17 cellular contexts compared by ENCODE assay signal in the genomic region with DNA sequence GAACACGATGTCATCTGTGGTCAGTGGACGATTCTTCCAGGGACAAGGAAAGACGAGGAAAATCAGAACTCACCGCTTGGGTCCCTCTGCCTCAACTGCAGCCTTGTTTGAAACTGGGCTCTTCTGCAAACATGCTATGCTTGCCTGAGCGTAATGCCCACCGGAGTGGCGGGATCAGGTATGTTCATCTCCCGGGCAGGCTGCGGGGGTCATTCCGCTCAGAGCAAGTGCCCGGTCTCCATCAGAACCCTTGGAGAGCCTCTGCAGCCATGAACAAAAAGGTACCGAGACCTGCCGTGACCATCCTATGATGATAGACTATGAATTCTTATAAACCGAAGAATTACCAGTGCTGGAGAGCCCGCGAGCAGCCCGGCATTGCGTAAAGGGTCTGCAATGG.
"Had no signal": no experiment of that assay in that cellular context is flagged by ENCODE, and none has a peak within 500 bp of the region (broad histone marks: within the 10 kb centered on the region; RNA-seq: fewer than 3 reads in every experiment).

No MANE protein-coding gene starts in this region.

- H3K36me3 ChIP-seq: esophagus muscularis mucosa, gastroesophageal sphincter, neutrophil, tibial nerve had no signal

- DNase-seq: cerebellar nuclear complex; effector CD8-positive, alpha-beta T cell; glutamatergic neuron; mammary epithelial cell; naive thymus-derived CD4-positive, alpha-beta T cell; nephron progenitor cell; stimulated activated CD4-positive, alpha-beta T cell treated with anti-CD3 and anti-CD28 coated beads, Interleukin-2, amount 100 ng/mL, for 24 hours; stimulated activated CD4-positive, alpha-beta T cell treated with anti-CD3 and anti-CD28 coated beads, Interleukin-4, amount 100 ng/mL, for 4 hours; stimulated activated naive B cell treated with anti-CD40 and anti-IgM and Interleukin-4, amounts not matched to agents 10 μg/mL and 1 μg/mL and 100 μg/mL, for 72 hours; stimulated activated naive CD8-positive, alpha-beta T cell treated with anti-CD3 and anti-CD28 coated beads, Interleukin-15, amount 100 ng/mL, for 72 hours; testis had no signal

- H3K4me1 ChIP-seq: gastroesophageal sphincter, testis had no signal

- ATAC-seq: gastroesophageal sphincter; left lobe of liver; naive thymus-derived CD4-positive, alpha-beta T cell; right cardiac atrium; stimulated activated naive B cell treated with anti-CD40 and anti-IgM and Interleukin-4, amounts not matched to agents 10 μg/mL and 1 μg/mL and 100 μg/mL, for 72 hours; stimulated activated naive CD8-positive, alpha-beta T cell treated with anti-CD3 and anti-CD28 coated beads, Interleukin-15, amount 100 ng/mL, for 72 hours had no signal

- H3K9me3 Mint-ChIP-seq: nephron progenitor cell; stimulated activated naive CD8-positive, alpha-beta T cell treated with anti-CD3 and anti-CD28 coated beads, Interleukin-15, amount 100 ng/mL, for 72 hours had no signal

- H3K27ac Mint-ChIP-seq: nephron progenitor cell; stimulated activated naive B cell treated with anti-CD40 and anti-IgM and Interleukin-4, amounts not matched to agents 10 μg/mL and 1 μg/mL and 100 μg/mL, for 72 hours; stimulated activated naive CD8-positive, alpha-beta T cell treated with anti-CD3 and anti-CD28 coated beads, Interleukin-15, amount 100 ng/mL, for 72 hours had no signal

- H3K4me3 Mint-ChIP-seq: naive thymus-derived CD4-positive, alpha-beta T cell; nephron progenitor cell; stimulated activated naive B cell treated with anti-CD40 and anti-IgM and Interleukin-4, amounts not matched to agents 10 μg/mL and 1 μg/mL and 100 μg/mL, for 72 hours; stimulated activated naive CD8-positive, alpha-beta T cell treated with anti-CD3 and anti-CD28 coated beads, Interleukin-15, amount 100 ng/mL, for 72 hours had no signal

- H3K4me3 ChIP-seq: esophagus muscularis mucosa, gastroesophageal sphincter, testis, tibial nerve had no signal

- H3K9me3 ChIP-seq: esophagus muscularis mucosa, gastroesophageal sphincter, neutrophil, testis, tibial nerve had no signal

- H3K27ac ChIP-seq: esophagus muscularis mucosa, gastroesophageal sphincter, neutrophil, testis, tibial nerve had no signal

- H3K27me3 ChIP-seq: esophagus muscularis mucosa, gastroesophageal sphincter, testis had no signal
